ENCODE assay signal across 1 cellular context in the genomic region with DNA sequence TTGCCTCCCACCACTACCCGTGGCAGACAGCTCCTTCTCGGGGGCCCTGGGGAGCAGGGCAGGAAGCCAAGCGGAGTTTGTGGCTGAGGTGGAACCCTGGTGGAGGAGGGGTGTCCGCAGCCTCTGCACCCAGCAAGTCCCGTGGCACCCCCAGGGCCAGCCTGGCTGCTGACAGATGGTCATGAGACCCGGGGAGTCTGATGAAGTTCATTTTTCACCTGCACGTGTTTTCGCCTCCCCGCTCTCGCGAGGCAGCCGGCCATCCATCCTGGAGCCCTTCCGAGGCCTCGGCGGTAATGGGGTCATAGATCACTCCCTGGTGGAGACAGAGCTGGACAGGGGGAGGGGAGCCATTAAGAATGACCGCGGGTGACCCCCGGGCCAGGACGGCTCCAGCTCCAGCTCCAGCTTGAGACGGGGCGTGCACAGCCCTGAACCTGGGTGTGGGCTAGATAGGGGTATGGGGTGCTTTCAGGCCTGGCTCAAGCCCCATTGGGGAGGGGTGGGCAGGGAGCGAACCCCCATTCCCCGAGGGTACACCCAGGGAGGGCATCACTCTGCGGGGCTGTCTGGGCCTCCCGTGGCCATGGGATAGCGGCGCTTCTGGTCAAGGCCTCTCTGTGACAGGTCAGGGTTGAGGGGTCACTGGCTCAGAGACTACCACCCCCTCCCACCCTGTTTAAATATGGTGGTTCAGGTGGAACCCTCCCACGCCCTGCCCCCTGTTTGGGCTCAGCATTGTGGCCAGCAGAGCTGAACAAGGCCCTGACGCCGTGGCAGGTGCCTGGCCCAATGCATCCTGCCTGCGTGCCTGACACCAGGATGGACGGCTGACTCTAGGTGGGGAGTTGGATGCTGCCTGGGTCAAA.
TF ChIP-seq lines count a peak whose summit lies in the region.

No MANE protein-coding gene starts in this region.

TF ChIP-seq in GM12878, 131 proteins besides CTCF, POLR2A, EP300 and RAD21 (continued from another document):
- TF ChIP-seq, protein P1, sequence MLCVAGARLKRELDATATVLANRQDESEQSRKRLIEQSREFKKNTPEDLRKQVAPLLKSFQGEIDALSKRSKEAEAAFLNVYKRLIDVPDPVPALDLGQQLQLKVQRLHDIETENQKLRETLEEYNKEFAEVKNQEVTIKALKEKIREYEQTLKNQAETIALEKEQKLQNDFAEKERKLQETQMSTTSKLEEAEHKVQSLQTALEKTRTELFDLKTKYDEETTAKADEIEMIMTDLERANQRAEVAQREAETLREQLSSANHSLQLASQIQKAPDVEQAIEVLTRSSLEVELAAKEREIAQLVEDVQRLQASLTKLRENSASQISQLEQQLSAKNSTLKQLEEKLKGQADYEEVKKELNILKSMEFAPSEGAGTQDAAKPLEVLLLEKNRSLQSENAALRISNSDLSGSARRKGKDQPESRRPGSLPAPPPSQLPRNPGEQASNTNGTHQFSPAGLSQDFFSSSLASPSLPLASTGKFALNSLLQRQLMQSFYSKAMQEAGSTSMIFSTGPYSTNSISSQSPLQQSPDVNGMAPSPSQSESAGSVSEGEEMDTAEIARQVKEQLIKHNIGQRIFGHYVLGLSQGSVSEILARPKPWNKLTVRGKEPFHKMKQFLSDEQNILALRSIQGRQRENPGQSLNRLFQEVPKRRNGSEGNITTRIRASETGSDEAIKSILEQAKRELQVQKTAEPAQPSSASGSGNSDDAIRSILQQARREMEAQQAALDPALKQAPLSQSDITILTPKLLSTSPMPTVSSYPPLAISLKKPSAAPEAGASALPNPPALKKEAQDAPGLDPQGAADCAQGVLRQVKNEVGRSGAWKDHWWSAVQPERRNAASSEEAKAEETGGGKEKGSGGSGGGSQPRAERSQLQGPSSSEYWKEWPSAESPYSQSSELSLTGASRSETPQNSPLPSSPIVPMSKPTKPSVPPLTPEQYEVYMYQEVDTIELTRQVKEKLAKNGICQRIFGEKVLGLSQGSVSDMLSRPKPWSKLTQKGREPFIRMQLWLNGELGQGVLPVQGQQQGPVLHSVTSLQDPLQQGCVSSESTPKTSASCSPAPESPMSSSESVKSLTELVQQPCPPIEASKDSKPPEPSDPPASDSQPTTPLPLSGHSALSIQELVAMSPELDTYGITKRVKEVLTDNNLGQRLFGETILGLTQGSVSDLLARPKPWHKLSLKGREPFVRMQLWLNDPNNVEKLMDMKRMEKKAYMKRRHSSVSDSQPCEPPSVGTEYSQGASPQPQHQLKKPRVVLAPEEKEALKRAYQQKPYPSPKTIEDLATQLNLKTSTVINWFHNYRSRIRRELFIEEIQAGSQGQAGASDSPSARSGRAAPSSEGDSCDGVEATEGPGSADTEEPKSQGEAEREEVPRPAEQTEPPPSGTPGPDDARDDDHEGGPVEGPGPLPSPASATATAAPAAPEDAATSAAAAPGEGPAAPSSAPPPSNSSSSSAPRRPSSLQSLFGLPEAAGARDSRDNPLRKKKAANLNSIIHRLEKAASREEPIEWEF (IDR thresholded peaks at IDR 0.05; ENCODE audit: insufficient replicate concordance, low read depth, low read length): no peak
- TF ChIP-seq RUNX3 (IDR thresholded peaks at IDR 0.05; ENCODE audit: low read length): no peak
- no peak for TF ChIP-seq CREM (IDR thresholded peaks at IDR 0.05; ENCODE audit: low read depth)
- TF ChIP-seq, protein P2, sequence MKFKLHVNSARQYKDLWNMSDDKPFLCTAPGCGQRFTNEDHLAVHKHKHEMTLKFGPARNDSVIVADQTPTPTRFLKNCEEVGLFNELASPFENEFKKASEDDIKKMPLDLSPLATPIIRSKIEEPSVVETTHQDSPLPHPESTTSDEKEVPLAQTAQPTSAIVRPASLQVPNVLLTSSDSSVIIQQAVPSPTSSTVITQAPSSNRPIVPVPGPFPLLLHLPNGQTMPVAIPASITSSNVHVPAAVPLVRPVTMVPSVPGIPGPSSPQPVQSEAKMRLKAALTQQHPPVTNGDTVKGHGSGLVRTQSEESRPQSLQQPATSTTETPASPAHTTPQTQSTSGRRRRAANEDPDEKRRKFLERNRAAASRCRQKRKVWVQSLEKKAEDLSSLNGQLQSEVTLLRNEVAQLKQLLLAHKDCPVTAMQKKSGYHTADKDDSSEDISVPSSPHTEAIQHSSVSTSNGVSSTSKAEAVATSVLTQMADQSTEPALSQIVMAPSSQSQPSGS (IDR thresholded peaks at IDR 0.05; ENCODE audit: low read length): no peak
